13 cellular contexts compared by ENCODE assay signal in the genomic region with DNA sequence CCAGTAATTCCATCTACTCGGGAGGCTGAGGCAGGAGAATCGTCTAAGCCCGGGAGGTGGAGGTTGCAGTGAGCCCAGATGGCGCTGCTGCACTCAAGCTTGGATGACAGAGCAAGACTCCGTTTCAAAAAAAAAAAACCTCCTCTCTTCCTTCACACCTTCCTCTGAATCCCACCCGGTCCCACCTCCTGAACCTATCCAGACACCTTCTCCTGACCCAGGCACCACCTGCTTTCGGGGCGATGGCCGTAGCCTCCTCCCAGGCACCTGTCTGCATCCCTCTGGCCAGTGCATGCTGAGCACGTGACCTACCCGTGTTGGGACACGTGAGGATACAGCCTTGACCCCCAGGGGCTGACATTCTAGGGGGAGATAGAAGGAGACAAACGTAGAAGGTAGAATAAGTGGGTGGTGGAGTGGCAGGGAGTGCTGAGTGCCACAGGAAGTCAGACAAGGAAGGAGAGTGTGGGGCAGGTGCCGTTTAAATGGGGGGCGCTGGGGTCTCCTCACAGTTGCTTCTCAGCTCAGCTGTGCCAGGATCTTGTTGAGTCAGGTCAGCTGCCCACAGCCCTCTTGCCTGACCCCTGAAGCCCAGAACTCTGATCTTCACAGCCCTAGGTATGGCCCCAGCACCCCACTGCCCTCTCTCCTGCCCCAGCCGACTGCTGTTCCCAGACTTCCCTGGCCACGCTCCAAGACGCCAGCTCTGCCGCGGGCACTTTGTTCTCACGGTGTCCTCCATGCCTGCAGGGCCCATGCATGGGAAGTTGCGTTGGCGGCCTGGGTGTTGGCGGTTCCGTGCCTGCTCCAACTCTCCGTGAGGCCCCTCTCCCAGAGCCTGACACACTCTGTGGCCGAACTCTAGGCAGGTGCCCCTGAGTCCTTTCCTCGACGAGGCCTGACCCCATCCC. TPM values are rescaled to one million over a fixed set of nuclear protein-coding genes. Genes with fewer than 3 reads are reported as not detected.
DNase-seq lines count a peak whose midpoint lies in the region; ATAC-seq, FAIRE-seq and TF ChIP-seq lines count a peak whose summit lies in the region.
"Had no signal": no experiment of that assay in that cellular context is flagged by ENCODE, and none has a peak within 500 bp of the region (broad histone marks: within the 10 kb centered on the region; RNA-seq: fewer than 3 reads in every experiment).

No MANE protein-coding gene starts in this region.

- H3K27ac Mint-ChIP-seq in neural crest cell (ENCODE audit: unreplicated experiment): peak overlapping the region; percentile 22

- TF ChIP-seq RAD21 in GM12878 (IDR thresholded peaks at IDR 0.05; ENCODE audit: insufficient read depth, low read depth, low read length): no peak

- H3K36me3 ChIP-seq in GM23248 (ENCODE audit: low read depth) (no peaks in the 10 kb centered on the region), GM12878 (ENCODE audit: control insufficient read depth in 2 of 2, insufficient read depth in 2 of 2, low read length in 1 of 2) (no peaks in the 10 kb centered on the region)

- CTCF ChIA-PET in GM12878 (lab: Yijun Ruan, JAX): interaction anchor here (0.6 to 4.1 kb wide), 4 partner anchors 12 to 197 kb away, joined by 3 to 29 read pairs (median 6); partner anchors contain the start of gene SCO2

- ATAC-seq in GM12878 (no peak), GM18505 (IDR thresholded peaks at IDR 0.05; ENCODE audit: unreplicated experiment) (no peak), HG02852 (IDR thresholded peaks at IDR 0.05; ENCODE audit: unreplicated experiment) (no peak)
- ATAC-seq: activated naive CD4-positive, alpha-beta T cell treated with anti-CD3 and anti-CD28 coated beads, Interleukin-2, amount 50 U/mL, for 72 hours; right cardiac atrium had no signal

- SMC1A ChIA-PET in GM12878 (lab: Charles Lee; ENCODE audit: uncharacterized antibody, unreplicated experiment): no interaction called here

- H3K9ac ChIP-seq in GM23248 (no peak overlapping the region), GM12878 (ENCODE audit: control insufficient read depth, insufficient read depth, low read length) (no peak overlapping the region)

- no peaks in the 10 kb centered on the region for H3K9me3 ChIP-seq in GM23248 (ENCODE audit: low read depth)
- no peaks in the 10 kb centered on the region for H3K9me3 ChIP-seq in GM12878 (replicated peaks; ENCODE audit: control insufficient read depth, insufficient read depth, low read length)

- no peaks in the 10 kb centered on the region for H3K9me2 ChIP-seq in GM23248 (ENCODE audit: insufficient read depth)

- H3K79me2 ChIP-seq in GM23248 (ENCODE audit: insufficient read depth) (peaks cover 4% of the 10 kb centered on the region; the same call in 1 of the 2 replicates), GM12878 (ENCODE audit: control insufficient read depth, insufficient read depth, low read length) (no peaks in the 10 kb centered on the region)

- no peak for FAIRE-seq in GM12878 (lab: Jason Lieb, UNC)
- FAIRE-seq: GM12892 had no signal

- H3K27ac ChIP-seq in C4-2B (peak overlapping the region; percentile 24; the same call in 1 of the 2 replicates), GM23248 (no peak overlapping the region), GM12878 (ENCODE audit: control insufficient read depth, insufficient read depth) (no peak overlapping the region)

- no peaks in the 10 kb centered on the region for H3K27me3 ChIP-seq in GM23248 (replicated peaks; ENCODE audit: insufficient read depth)
- peaks cover 0 to 3% of the 10 kb centered on the region in 2 experiments; a peak in 2 of 4 replicates for H3K27me3 ChIP-seq in GM12878 (replicated peaks in 1 of 2; ENCODE audit: control insufficient read depth in 2 of 2, insufficient read depth in 2 of 2, low read length in 1 of 2)

- no peaks in the 10 kb centered on the region for H4K20me1 ChIP-seq in GM23248 (ENCODE audit: insufficient read depth)
- H4K20me1 ChIP-seq in GM12878 (ENCODE audit: control insufficient read depth, insufficient read depth): no peaks in the 10 kb centered on the region

- no peak for TF ChIP-seq POLR2A in GM12878 (IDR thresholded peaks at IDR 0.05; ENCODE audit: low read depth, low read length)
- no peak for TF ChIP-seq POLR2A in GM18505 (IDR thresholded peaks at IDR 0.05; ENCODE audit: borderline replicate concordance, extremely low read depth, insufficient read depth, insufficient read length)

- POLR2A ChIA-PET in GM12878 (lab: Charles Lee): interaction anchor here (1.3 kb wide), 1 partner anchor 17 kb away, joined by 3 read pairs; no protein-coding TSS in a partner anchor

- in situ Hi-C loops in GM23248 (cut with MboI) (no loop called here), GM12878 (cut with MboI) (no loop called here)

- no peaks in the 10 kb centered on the region for H3K4me1 Mint-ChIP-seq in neural crest cell

- TF ChIP-seq EP300 in GM12878 (IDR thresholded peaks at IDR 0.05; ENCODE audit: borderline replicate concordance in 1 of 2, control insufficient read depth in 1 of 2, low read depth in 2 of 2, low read length in 2 of 2): no peak

- H3K4me2 ChIP-seq in GM23248 (ENCODE audit: unreplicated experiment) (no peak overlapping the region), GM12878 (ENCODE audit: control insufficient read depth, insufficient read depth) (no peak overlapping the region)

- H3K4me3 ChIP-seq in GM23248 (no peak overlapping the region), GM12878 (no peak overlapping the region)

- WGBS in GM23248 (ENCODE audit: low coverage in 1 of 2, low lambda C conversion rate in 2 of 2, missing lambda C conversion rate in 2 of 2), 2 experiments: 59 to 65% methylated on average over 28 to 29 of the region's 29 CpGs
- 42% methylated on average over 26 of the region's 29 CpGs for WGBS in GM12878 (ENCODE audit: insufficient coverage, insufficient replicate concordance, low lambda C conversion rate, missing lambda C conversion rate)

- H3K36me3 Mint-ChIP-seq in neural crest cell (ENCODE audit: low read depth): no peaks in the 10 kb centered on the region
- H3K36me3 Mint-ChIP-seq: activated naive CD4-positive, alpha-beta T cell treated with anti-CD3 and anti-CD28 coated beads, Interleukin-2, amount 50 U/mL, for 72 hours had no signal

- H3K4me1 ChIP-seq in GM23248 (ENCODE audit: insufficient read depth) (0 out of 2 replicates have a peak, but pooled peaks cover 3% of the 10 kb centered on the region), GM12878 (ENCODE audit: control insufficient read depth, insufficient read depth, low read length) (no peaks in the 10 kb centered on the region)

- no peak for TF ChIP-seq CTCF in C4-2B (conservative IDR thresholded peaks at IDR 0.05)
- TF ChIP-seq CTCF in GM12878 (IDR thresholded peaks at IDR 0.05 in 2 of 3, conservative IDR thresholded peaks at IDR 0.05 in 1 of 3; ENCODE audit: control insufficient read depth in 2 of 3, extremely low read depth in 1 of 3, insufficient read depth in 1 of 3, low read depth in 3 of 3, low read length in 3 of 3): no peak
- no peak for TF ChIP-seq CTCF in neural crest cell (conservative IDR thresholded peaks at IDR 0.05)

- peak; percentile 43 for DNase-seq in GM23248
- DNase-seq in GM12878 (ENCODE audit: low read depth, low spot score): no peak
- DNase-seq in neural crest cell (ENCODE audit: low read depth, low spot score): no peak
- no peak for DNase-seq in germinal center (ENCODE audit: low spot score)
- DNase-seq: KG1, NCI-H2081 treated with DMSO at 0.1 percent for 48 hours, PC-3 had no signal

- H3K4me3 Mint-ChIP-seq in neural crest cell: no peak overlapping the region

- no peaks in the 10 kb centered on the region for H3K9me3 Mint-ChIP-seq in neural crest cell
- H3K9me3 Mint-ChIP-seq: activated naive CD4-positive, alpha-beta T cell treated with anti-CD3 and anti-CD28 coated beads, Interleukin-2, amount 50 U/mL, for 72 hours had no signal

- no peaks in the 10 kb centered on the region for H3F3A ChIP-seq in GM23248 (ENCODE audit: insufficient read depth)

- intact Hi-C loops in GM12878 (cut with micrococcal nuclease; ENCODE audit: unreplicated experiment): no loop called here

- peaks cover 15% of the 10 kb centered on the region for H3K27me3 Mint-ChIP-seq in neural crest cell (ENCODE audit: low read depth)

- H2AFZ ChIP-seq in GM23248 (no peak overlapping the region), GM12878 (ENCODE audit: control insufficient read depth, low read depth, low read length) (no peak overlapping the region)

- RAD21 ChIA-PET in GM12878 (lab: Charles Lee; ENCODE audit: unreplicated experiment): interaction anchor here (0.6 to 1.7 kb wide), 2 partner anchors 13 to 226 kb away, joined by 3 to 5 read pairs; no protein-coding TSS in a partner anchor

- BruUV-seq in GM12878 (replicated peaks; lab: Mats Ljungman, UMichigan): no TSS peak

RNA-seq across cellular contexts. Expression of gene MIOX, which starts 1.2 kb away (rescaled TPM):
- not detected in 2 replicates for total RNA-seq in GM23248 (2014; rRNA removed; shearing (Covaris generic))
- polyA plus RNA-seq in GM23248 (2016; fragmentation: Nextera tagmentation; extraction: Ambion mirVana) (0.16 TPM in 1 of 2 replicates, not detected in the other), GM12878 (2011; rRNA removed) (0.13 and 0.31 TPM in 2 replicates), GM12878 (2014; fragmentation: Illumina TruSeq; extraction: Trizol) (0.10 TPM in 1 of 2 replicates, not detected in the other), GM12878 (2014; fragmentation: Nextera tagmentation; extraction: Ambion mirVana) (not detected), GM12878 (2014; rRNA removed) (0.36 TPM in 1 of 2 replicates, not detected in the other), GM12878 (2016; fragmentation: Nextera tagmentation; extraction: Ambion mirVana) (not detected)
- 0.65 TPM in 1 of 2 replicates, not detected in the other for total RNA-seq in GM12878 (2013; cell fraction: nucleolus; rRNA removed)
- total RNA-seq in GM12878 (2014; rRNA removed) (not detected in 2 replicates), GM12878 (2014; rRNA removed; fragmentation: Illumina TruSeq; extraction: Trizol) (not detected in 2 replicates), GM12878 (2021) (not detected in 2 replicates), neural crest cell (0.30 and 0.35 TPM in 2 replicates)
- not detected for polyA plus RNA-seq in GM12878 (2011; ENCODE audit: low read depth)
- 0.12 and 0.64 TPM in 2 replicates for polyA plus RNA-seq in GM12878 (2011; cell fraction: cytosol; rRNA removed)
- polyA plus RNA-seq in GM12878 (2011; cell fraction: nucleus; rRNA removed): 1.4 and 2.2 TPM in 2 replicates
- not detected in 2 replicates for polyA plus RNA-seq in GM12878 (2012)
- polyA minus RNA-seq in GM12878 (2011; rRNA and poly(A)+ RNA removed): 0.41 TPM in 1 of 2 replicates, not detected in the other
- polyA minus RNA-seq in GM12878 (2011; cell fraction: cytosol; rRNA and poly(A)+ RNA removed): not detected in 2 replicates
- not detected in 2 replicates for polyA minus RNA-seq in GM12878 (2011; cell fraction: nucleus; rRNA and poly(A)+ RNA removed)
- total RNA-seq: PC-3, right cardiac atrium had no signal
- polyA plus RNA-seq: right cardiac atrium had no signal

RNA-seq across cellular contexts. Expression of gene ADM2, which starts 4.1 kb away (rescaled TPM):
- 11.4 and 15.2 TPM in 2 replicates for total RNA-seq in GM23248 (2014; rRNA removed; shearing (Covaris generic))
- polyA plus RNA-seq in GM23248 (2016; fragmentation: Nextera tagmentation; extraction: Ambion mirVana) (11.6 and 14.0 TPM in 2 replicates), GM12878 (2011; rRNA removed) (0.23 and 0.30 TPM in 2 replicates), GM12878 (2014; fragmentation: Illumina TruSeq; extraction: Trizol) (0.04 TPM in 1 of 2 replicates, not detected in the other), GM12878 (2014; fragmentation: Nextera tagmentation; extraction: Ambion mirVana) (under 1 TPM in 1 of 2 experiments, not detected in 1; 0.02 TPM), GM12878 (2014; rRNA removed) (0.14 and 0.33 TPM in 2 replicates), GM12878 (2016; fragmentation: Nextera tagmentation; extraction: Ambion mirVana) (under 1 TPM in 1 of 2 experiments, not detected in 1; 0.17 TPM)
- 0.69 and 0.75 TPM in 2 replicates for total RNA-seq in GM12878 (2013; cell fraction: nucleolus; rRNA removed)
- total RNA-seq in GM12878 (2014; rRNA removed) (0.06 and 0.16 TPM in 2 replicates), GM12878 (2014; rRNA removed; fragmentation: Illumina TruSeq; extraction: Trizol) (0.04 TPM in 1 of 2 replicates, not detected in the other), GM12878 (2021) (0.31 and 0.48 TPM in 2 replicates), neural crest cell (1.7 TPM in 2 replicates)
- polyA plus RNA-seq in GM12878 (2011; ENCODE audit: low read depth): 0.67 TPM
- polyA plus RNA-seq in GM12878 (2011; cell fraction: cytosol; rRNA removed): 0.40 TPM in 2 replicates
- polyA plus RNA-seq in GM12878 (2011; cell fraction: nucleus; rRNA removed): 0.73 and 0.93 TPM in 2 replicates
- 1.5 and 1.9 TPM in 2 replicates for polyA plus RNA-seq in GM12878 (2012)
- polyA minus RNA-seq in GM12878 (2011; rRNA and poly(A)+ RNA removed): 0.15 and 0.57 TPM in 2 replicates
- 0.42 and 0.67 TPM in 2 replicates for polyA minus RNA-seq in GM12878 (2011; cell fraction: cytosol; rRNA and poly(A)+ RNA removed)
- polyA minus RNA-seq in GM12878 (2011; cell fraction: nucleus; rRNA and poly(A)+ RNA removed): 0.36 and 0.48 TPM in 2 replicates

RNA-seq across cellular contexts. Expression of gene SBF1, which starts 10.6 kb away (rescaled TPM):
- 92.0 and 93.5 TPM in 2 replicates for total RNA-seq in GM23248 (2014; rRNA removed; shearing (Covaris generic))
- 25.2 and 27.6 TPM in 2 replicates for polyA plus RNA-seq in GM23248 (2016; fragmentation: Nextera tagmentation; extraction: Ambion mirVana)
- 103 and 115 TPM in 2 replicates for total RNA-seq in GM12878 (2013; cell fraction: nucleolus; rRNA removed)
- total RNA-seq in GM12878 (2014; rRNA removed): 42.7 and 48.0 TPM in 2 replicates
- total RNA-seq in GM12878 (2014; rRNA removed; fragmentation: Illumina TruSeq; extraction: Trizol): 14.6 and 16.1 TPM in 2 replicates
- 77.9 and 95.0 TPM in 2 replicates for total RNA-seq in GM12878 (2021)
- polyA plus RNA-seq in GM12878 (2011; ENCODE audit: low read depth): 12.7 TPM
- polyA plus RNA-seq in GM12878 (2011; rRNA removed): 11.1 and 19.5 TPM in 2 replicates
- 30.3 and 43.4 TPM in 2 replicates for polyA plus RNA-seq in GM12878 (2011; cell fraction: cytosol; rRNA removed)
- polyA plus RNA-seq in GM12878 (2011; cell fraction: nucleus; rRNA removed): 215 and 252 TPM in 2 replicates
- polyA plus RNA-seq in GM12878 (2012): 25.9 and 33.5 TPM in 2 replicates
- 1.2 and 7.4 TPM in 2 replicates for polyA plus RNA-seq in GM12878 (2014; fragmentation: Illumina TruSeq; extraction: Trizol)
- polyA plus RNA-seq in GM12878 (2014; fragmentation: Nextera tagmentation; extraction: Ambion mirVana): 1 to 10 TPM in 1 of 2 experiments, under 1 TPM in 1; 0.23 to 1.2 TPM
- 42.2 and 47.5 TPM in 2 replicates for polyA plus RNA-seq in GM12878 (2014; rRNA removed)
- polyA plus RNA-seq in GM12878 (2016; fragmentation: Nextera tagmentation; extraction: Ambion mirVana): 10 to 100 TPM; 10.0 to 28.6 TPM
- 46.5 and 73.5 TPM in 2 replicates for polyA minus RNA-seq in GM12878 (2011; rRNA and poly(A)+ RNA removed)
- 27.6 and 33.4 TPM in 2 replicates for polyA minus RNA-seq in GM12878 (2011; cell fraction: cytosol; rRNA and poly(A)+ RNA removed)
- polyA minus RNA-seq in GM12878 (2011; cell fraction: nucleus; rRNA and poly(A)+ RNA removed): 76.3 and 127 TPM in 2 replicates
- total RNA-seq in neural crest cell: 116 and 130 TPM in 2 replicates

RNA-seq across cellular contexts. Expression of gene LMF2, which starts 22.0 kb away (rescaled TPM):
- 95.0 and 124 TPM in 2 replicates for total RNA-seq in GM23248 (2014; rRNA removed; shearing (Covaris generic))
- polyA plus RNA-seq in GM23248 (2016; fragmentation: Nextera tagmentation; extraction: Ambion mirVana): 101 and 106 TPM in 2 replicates
- 34.3 and 36.8 TPM in 2 replicates for total RNA-seq in GM12878 (2013; cell fraction: nucleolus; rRNA removed)
- total RNA-seq in GM12878 (2014; rRNA removed): 32.2 and 34.9 TPM in 2 replicates
- 5.5 and 5.7 TPM in 2 replicates for total RNA-seq in GM12878 (2014; rRNA removed; fragmentation: Illumina TruSeq; extraction: Trizol)
- total RNA-seq in GM12878 (2021): 54.7 and 57.5 TPM in 2 replicates
- 10.2 TPM for polyA plus RNA-seq in GM12878 (2011; ENCODE audit: low read depth)
- 2.3 and 7.6 TPM in 2 replicates for polyA plus RNA-seq in GM12878 (2011; rRNA removed)
- polyA plus RNA-seq in GM12878 (2011; cell fraction: cytosol; rRNA removed): 15.1 and 25.7 TPM in 2 replicates
- 221 and 276 TPM in 2 replicates for polyA plus RNA-seq in GM12878 (2011; cell fraction: nucleus; rRNA removed)
- polyA plus RNA-seq in GM12878 (2012): 30.4 and 36.1 TPM in 2 replicates
- 0.44 and 3.4 TPM in 2 replicates for polyA plus RNA-seq in GM12878 (2014; fragmentation: Illumina TruSeq; extraction: Trizol)
- under 1 TPM; 0.08 to 0.55 TPM for polyA plus RNA-seq in GM12878 (2014; fragmentation: Nextera tagmentation; extraction: Ambion mirVana)
- polyA plus RNA-seq in GM12878 (2014; rRNA removed): 49.4 and 61.2 TPM in 2 replicates
- 10 to 100 TPM; 36.2 to 39.5 TPM for polyA plus RNA-seq in GM12878 (2016; fragmentation: Nextera tagmentation; extraction: Ambion mirVana)
- polyA minus RNA-seq in GM12878 (2011; rRNA and poly(A)+ RNA removed): 9.9 and 19.8 TPM in 2 replicates
- polyA minus RNA-seq in GM12878 (2011; cell fraction: cytosol; rRNA and poly(A)+ RNA removed): 12.6 and 15.1 TPM in 2 replicates
- 37.8 and 63.0 TPM in 2 replicates for polyA minus RNA-seq in GM12878 (2011; cell fraction: nucleus; rRNA and poly(A)+ RNA removed)
- 76.6 and 82.9 TPM in 2 replicates for total RNA-seq in neural crest cell

RNA-seq across cellular contexts. Expression of gene NCAPH2, which starts 22.5 kb away (rescaled TPM):
- 33.8 and 61.0 TPM in 2 replicates for total RNA-seq in GM23248 (2014; rRNA removed; shearing (Covaris generic))
- polyA plus RNA-seq in GM23248 (2016; fragmentation: Nextera tagmentation; extraction: Ambion mirVana) (27.7 and 28.6 TPM in 2 replicates), GM12878 (2011; rRNA removed) (18.4 and 31.9 TPM in 2 replicates), GM12878 (2014; fragmentation: Illumina TruSeq; extraction: Trizol) (22.7 and 36.9 TPM in 2 replicates), GM12878 (2014; fragmentation: Nextera tagmentation; extraction: Ambion mirVana) (10 to 100 TPM in 1 of 2 experiments, 1 to 10 TPM in 1; 5.0 to 16.9 TPM), GM12878 (2014; rRNA removed) (80.3 and 84.2 TPM in 2 replicates), GM12878 (2016; fragmentation: Nextera tagmentation; extraction: Ambion mirVana) (10 to 100 TPM; 81.7 to 85.8 TPM)
- 43.3 and 47.4 TPM in 2 replicates for total RNA-seq in GM12878 (2013; cell fraction: nucleolus; rRNA removed)
- total RNA-seq in GM12878 (2014; rRNA removed) (78.5 and 86.1 TPM in 2 replicates), GM12878 (2014; rRNA removed; fragmentation: Illumina TruSeq; extraction: Trizol) (33.9 and 39.4 TPM in 2 replicates), GM12878 (2021) (99.8 and 110 TPM in 2 replicates), neural crest cell (114 and 116 TPM in 2 replicates)
- 19.5 TPM for polyA plus RNA-seq in GM12878 (2011; ENCODE audit: low read depth)
- polyA plus RNA-seq in GM12878 (2011; cell fraction: cytosol; rRNA removed): 52.9 and 83.1 TPM in 2 replicates
- 135 and 170 TPM in 2 replicates for polyA plus RNA-seq in GM12878 (2011; cell fraction: nucleus; rRNA removed)
- 46.8 and 48.7 TPM in 2 replicates for polyA plus RNA-seq in GM12878 (2012)
- 26.8 and 64.7 TPM in 2 replicates for polyA minus RNA-seq in GM12878 (2011; rRNA and poly(A)+ RNA removed)
- 31.8 and 32.3 TPM in 2 replicates for polyA minus RNA-seq in GM12878 (2011; cell fraction: cytosol; rRNA and poly(A)+ RNA removed)
- 26.2 and 40.9 TPM in 2 replicates for polyA minus RNA-seq in GM12878 (2011; cell fraction: nucleus; rRNA and poly(A)+ RNA removed)
